Comparison of ENCODE assay signal across 34 cellular contexts in the genomic region with DNA sequence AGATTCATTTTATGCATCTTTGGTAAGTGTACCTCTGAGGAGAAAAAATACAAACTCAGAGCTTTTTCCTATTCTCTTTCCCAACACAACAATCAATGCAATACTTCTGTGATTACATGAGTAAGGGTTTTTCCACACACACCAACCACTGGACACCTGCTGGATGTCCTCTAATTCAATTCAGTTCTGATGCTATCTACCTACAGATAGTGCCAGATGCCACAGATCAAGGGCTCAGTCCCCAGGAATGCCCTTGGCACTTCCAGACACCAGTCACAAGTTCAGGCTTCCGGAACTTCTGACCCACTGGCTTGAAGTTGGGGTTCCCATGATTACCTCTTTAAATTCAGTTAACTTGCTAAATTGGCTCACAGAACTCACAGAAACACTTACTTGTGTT.
"Had no signal": no experiment of that assay in that cellular context is flagged by ENCODE, and none has a peak within 500 bp of the region (broad histone marks: within the 10 kb centered on the region; RNA-seq: fewer than 3 reads in every experiment).

No MANE protein-coding gene starts in this region.

- H3K4me3 ChIP-seq: ascending aorta, cardiac muscle cell had no signal

- ATAC-seq: activated CD4-positive, alpha-beta T cell treated with anti-CD3 and anti-CD28 coated beads for 36 hours; activated CD4-positive, CD25-positive, alpha-beta regulatory T cell treated with anti-CD3 and anti-CD28 coated beads, Interleukin-2, amount 50 U/mL, for 24 hours; activated CD8-positive, alpha-beta memory T cell treated with anti-CD3 and anti-CD28 coated beads, Interleukin-2, amount 10 ng/mL, durations not matched to agents 7 days and 5 days; activated CD8-positive, alpha-beta T cell treated with anti-CD3 and anti-CD28 coated beads, Interleukin-2, amount 10 ng/mL, durations not matched to agents 7 days and 5 days; activated naive CD8-positive, alpha-beta T cell treated with anti-CD3 and anti-CD28 coated beads, Interleukin-2, amount 50 U/mL, for 24 hours had no signal

- H3K27me3 Mint-ChIP-seq: activated CD4-positive, alpha-beta memory T cell treated with anti-CD3 and anti-CD28 coated beads, Interleukin-2, amount 10 ng/mL, durations not matched to agents 7 days and 5 days; activated CD4-positive, alpha-beta T cell treated with anti-CD3 and anti-CD28 coated beads for 36 hours; activated CD4-positive, alpha-beta T cell treated with anti-CD3 and anti-CD28 coated beads, Interleukin-2, amount 10 ng/mL, durations not matched to agents 7 days and 5 days; activated CD8-positive, alpha-beta memory T cell treated with anti-CD3 and anti-CD28 coated beads, Interleukin-2, amount 10 ng/mL, durations not matched to agents 7 days and 5 days; activated naive CD4-positive, alpha-beta T cell treated with anti-CD3 and anti-CD28 coated beads, Interleukin-2, amount 10 ng/mL, durations not matched to agents 7 days and 5 days; activated naive CD4-positive, alpha-beta T cell treated with anti-CD3 and anti-CD28 coated beads, Interleukin-2, amount 50 U/mL, for 24 hours; activated naive CD8-positive, alpha-beta T cell; activated naive CD8-positive, alpha-beta T cell treated with anti-CD3 and anti-CD28 coated beads, Interleukin-2, amount 10 ng/mL, durations not matched to agents 7 days and 5 days; activated naive CD8-positive, alpha-beta T cell treated with anti-CD3 and anti-CD28 coated beads, Interleukin-2, amount 50 U/mL, for 24 hours; activated T-cell treated with anti-CD3 and anti-CD28 coated beads, Interleukin-2, amount 50 U/mL, for 24 hours; brain had no signal

- H3K27me3 ChIP-seq: ascending aorta, cardiac muscle cell had no signal

- H3K4me1 Mint-ChIP-seq: activated CD4-positive, alpha-beta memory T cell treated with anti-CD3 and anti-CD28 coated beads, Interleukin-2, amount 10 ng/mL, durations not matched to agents 7 days and 5 days; activated CD4-positive, alpha-beta T cell treated with anti-CD3 and anti-CD28 coated beads for 36 hours; activated CD4-positive, alpha-beta T cell treated with anti-CD3 and anti-CD28 coated beads, Interleukin-2, amount 10 ng/mL, durations not matched to agents 7 days and 5 days; activated CD8-positive, alpha-beta memory T cell treated with anti-CD3 and anti-CD28 coated beads, Interleukin-2, amount 10 ng/mL, durations not matched to agents 7 days and 5 days; activated naive CD4-positive, alpha-beta T cell treated with anti-CD3 and anti-CD28 coated beads, Interleukin-2, amount 10 ng/mL, durations not matched to agents 7 days and 5 days; activated naive CD4-positive, alpha-beta T cell treated with anti-CD3 and anti-CD28 coated beads, Interleukin-2, amount 50 U/mL, for 24 hours; activated naive CD8-positive, alpha-beta T cell treated with anti-CD3 and anti-CD28 coated beads, Interleukin-2, amount 10 ng/mL, durations not matched to agents 7 days and 5 days; activated naive CD8-positive, alpha-beta T cell treated with anti-CD3 and anti-CD28 coated beads, Interleukin-2, amount 50 U/mL, for 24 hours had no signal

- H3K27ac ChIP-seq: ascending aorta, cardiac muscle cell, VCaP had no signal

- H3K27ac Mint-ChIP-seq: activated CD4-positive, alpha-beta memory T cell treated with anti-CD3 and anti-CD28 coated beads, Interleukin-2, amount 10 ng/mL, durations not matched to agents 7 days and 5 days; activated CD4-positive, alpha-beta T cell treated with anti-CD3 and anti-CD28 coated beads for 36 hours; activated CD4-positive, alpha-beta T cell treated with anti-CD3 and anti-CD28 coated beads, Interleukin-2, amount 10 ng/mL, durations not matched to agents 7 days and 5 days; activated CD8-positive, alpha-beta memory T cell treated with anti-CD3 and anti-CD28 coated beads, Interleukin-2, amount 10 ng/mL, durations not matched to agents 7 days and 5 days; activated CD8-positive, alpha-beta T cell treated with anti-CD3 and anti-CD28 coated beads, Interleukin-2, amount 10 ng/mL, durations not matched to agents 7 days and 5 days; activated naive CD4-positive, alpha-beta T cell treated with anti-CD3 and anti-CD28 coated beads, Interleukin-2, amount 10 ng/mL, durations not matched to agents 7 days and 5 days; activated naive CD4-positive, alpha-beta T cell treated with anti-CD3 and anti-CD28 coated beads, Interleukin-2, amount 50 U/mL, for 24 hours; activated naive CD8-positive, alpha-beta T cell; activated naive CD8-positive, alpha-beta T cell treated with anti-CD3 and anti-CD28 coated beads, Interleukin-2, amount 10 ng/mL, durations not matched to agents 7 days and 5 days; activated naive CD8-positive, alpha-beta T cell treated with anti-CD3 and anti-CD28 coated beads, Interleukin-2, amount 50 U/mL, for 24 hours; activated T-cell treated with anti-CD3 and anti-CD28 coated beads, Interleukin-2, amount 50 U/mL, for 24 hours; activated T-helper 2 cell treated with anti-CD3 and anti-CD28 coated beads, Interferon-gamma antibody, Interleukin-2, Interleukin-4, amounts not matched to agents 10 μg/mL and 5 μg/mL and 100 μg/mL, durations not matched to agents 14 hours and 24 hours and 36 hours; brain; T-helper 1 cell treated with Interleukin-12 subunit alpha and Interleukin-12 subunit beta and Interleukin-4 antibody, amounts not matched to agents 30 μg/mL and 1 μg/mL, for 36 hours; T-helper 2 cell treated with Interferon-gamma antibody and Interleukin-4, amounts not matched to agents 5 μg/mL and 100 μg/mL, for 36 hours had no signal

- H3K9me3 ChIP-seq: ascending aorta had no signal

- H3K36me3 ChIP-seq: ascending aorta, cardiac muscle cell had no signal

- DNase-seq: activated CD4-positive, alpha-beta memory T cell treated with anti-CD3 and anti-CD28 coated beads, Interleukin-2, amount 10 ng/mL, durations not matched to agents 7 days and 5 days; activated CD4-positive, alpha-beta T cell treated with anti-CD3 and anti-CD28 coated beads for 1 hour; activated CD4-positive, alpha-beta T cell treated with anti-CD3 and anti-CD28 coated beads for 36 hours; activated CD4-positive, alpha-beta T cell treated with anti-CD3 and anti-CD28 coated beads for 48 hours; activated CD4-positive, alpha-beta T cell treated with anti-CD3 and anti-CD28 coated beads, Interleukin-2, amount 10 ng/mL, durations not matched to agents 7 days and 5 days; activated CD4-positive, alpha-beta T cell treated with anti-CD3 and anti-CD28 coated beads, Interleukin-2, amount 50 U/mL, for 48 hours; activated CD4-positive, CD25-positive, alpha-beta regulatory T cell; activated CD8-positive, alpha-beta memory T cell treated with anti-CD3 and anti-CD28 coated beads for 24 hours; activated CD8-positive, alpha-beta memory T cell treated with anti-CD3 and anti-CD28 coated beads, Interleukin-2, amount 10 ng/mL, durations not matched to agents 7 days and 5 days; activated CD8-positive, alpha-beta memory T cell treated with anti-CD3 and anti-CD28 coated beads, Interleukin-2, amount 50 U/mL, for 48 hours; activated CD8-positive, alpha-beta T cell treated with anti-CD3 and anti-CD28 coated beads, Interleukin-2, amount 10 ng/mL, durations not matched to agents 7 days and 5 days; activated effector memory CD4-positive, alpha-beta T cell treated with Interleukin-2 at 50 U/mL for 16 hours; activated gamma-delta T cell; activated naive CD4-positive, alpha-beta T cell treated with anti-CD3 and anti-CD28 coated beads, Interleukin-2, amount 10 ng/mL, durations not matched to agents 7 days and 5 days; activated naive CD4-positive, alpha-beta T cell treated with Interleukin-2 at 50 U/mL for 16 hours; activated naive CD8-positive, alpha-beta T cell treated with anti-CD3 and anti-CD28 coated beads, Interleukin-2, amount 10 ng/mL, durations not matched to agents 7 days and 5 days; activated naive CD8-positive, alpha-beta T cell treated with anti-CD3 and anti-CD28 coated beads, Interleukin-2, amount 50 U/mL, for 24 hours; activated T-cell treated with anti-CD3 and anti-CD28 coated beads, Interleukin-2, amount 50 U/mL, for 24 hours; activated T-cell treated with anti-CD3 and anti-CD28 coated beads, Interleukin-2, amount 50 U/mL, for 48 hours; amygdala; anterior cingulate cortex; central memory CD4-positive, alpha-beta T cell; T-helper 2 cell; T-helper 9 cell had no signal

- H3K36me3 Mint-ChIP-seq: activated CD8-positive, alpha-beta memory T cell treated with anti-CD3 and anti-CD28 coated beads, Interleukin-2, amount 10 ng/mL, durations not matched to agents 7 days and 5 days; activated naive CD4-positive, alpha-beta T cell treated with anti-CD3 and anti-CD28 coated beads, Interleukin-2, amount 10 ng/mL, durations not matched to agents 7 days and 5 days; activated naive CD4-positive, alpha-beta T cell treated with anti-CD3 and anti-CD28 coated beads, Interleukin-2, amount 50 U/mL, for 24 hours; brain had no signal

- H3K9me3 Mint-ChIP-seq: activated naive CD4-positive, alpha-beta T cell treated with anti-CD3 and anti-CD28 coated beads, Interleukin-2, amount 10 ng/mL, durations not matched to agents 7 days and 5 days had no signal

- H3K4me1 ChIP-seq: ascending aorta had no signal

- H3K4me3 Mint-ChIP-seq: activated CD4-positive, alpha-beta memory T cell treated with anti-CD3 and anti-CD28 coated beads, Interleukin-2, amount 10 ng/mL, durations not matched to agents 7 days and 5 days; activated CD4-positive, alpha-beta T cell treated with anti-CD3 and anti-CD28 coated beads for 36 hours; activated CD4-positive, alpha-beta T cell treated with anti-CD3 and anti-CD28 coated beads, Interleukin-2, amount 10 ng/mL, durations not matched to agents 7 days and 5 days; activated CD8-positive, alpha-beta memory T cell treated with anti-CD3 and anti-CD28 coated beads, Interleukin-2, amount 10 ng/mL, durations not matched to agents 7 days and 5 days; activated CD8-positive, alpha-beta T cell treated with anti-CD3 and anti-CD28 coated beads, Interleukin-2, amount 10 ng/mL, durations not matched to agents 7 days and 5 days; activated naive CD4-positive, alpha-beta T cell treated with anti-CD3 and anti-CD28 coated beads, Interleukin-2, amount 10 ng/mL, durations not matched to agents 7 days and 5 days; activated naive CD4-positive, alpha-beta T cell treated with anti-CD3 and anti-CD28 coated beads, Interleukin-2, amount 50 U/mL, for 24 hours; activated naive CD8-positive, alpha-beta T cell; activated naive CD8-positive, alpha-beta T cell treated with anti-CD3 and anti-CD28 coated beads, Interleukin-2, amount 10 ng/mL, durations not matched to agents 7 days and 5 days; activated naive CD8-positive, alpha-beta T cell treated with anti-CD3 and anti-CD28 coated beads, Interleukin-2, amount 50 U/mL, for 24 hours; activated T-cell treated with anti-CD3 and anti-CD28 coated beads, Interleukin-2, amount 50 U/mL, for 24 hours; brain; T-helper 1 cell treated with Interleukin-12 subunit alpha and Interleukin-12 subunit beta and Interleukin-4 antibody, amounts not matched to agents 30 μg/mL and 1 μg/mL, for 36 hours; T-helper 2 cell treated with Interferon-gamma antibody and Interleukin-4, amounts not matched to agents 5 μg/mL and 100 μg/mL, for 36 hours had no signal
